In the genomic region with DNA sequence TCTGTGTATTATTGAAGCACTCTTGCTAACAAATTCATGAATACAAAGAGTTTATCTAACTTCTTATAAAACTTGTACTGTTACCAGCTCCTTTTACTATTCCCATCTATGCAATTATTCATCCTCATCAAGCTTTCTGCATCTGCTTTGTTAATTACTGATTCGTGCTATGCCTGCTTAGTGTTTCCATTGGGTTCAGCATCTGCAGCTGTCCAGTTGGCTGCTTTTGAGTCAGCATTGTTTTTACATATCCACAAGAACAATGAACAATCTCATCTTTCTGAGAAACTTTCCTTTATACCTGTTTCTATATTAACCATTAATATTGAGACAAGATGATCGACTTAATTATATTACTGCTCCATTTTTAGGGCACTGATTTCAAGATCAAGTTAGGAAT, we compare ENCODE assay signal across 28 cellular contexts.
"Had no signal": no experiment of that assay in that cellular context is flagged by ENCODE, and none has a peak within 500 bp of the region (broad histone marks: within the 10 kb centered on the region; RNA-seq: fewer than 3 reads in every experiment).

No MANE protein-coding gene starts in this region.

- H3K27ac ChIP-seq: PC-9, SK-N-MC had no signal

- DNase-seq: activated B cell treated with CpG ODN at 0.5 μM for 24 hours; activated CD4-positive, alpha-beta memory T cell treated with anti-CD3 and anti-CD28 coated beads for 36 hours; activated CD4-positive, alpha-beta T cell treated with anti-CD3 and anti-CD28 coated beads for 1 hour; activated CD4-positive, alpha-beta T cell treated with anti-CD3 and anti-CD28 coated beads, Interleukin-2, amount 10 ng/mL, durations not matched to agents 7 days and 5 days; activated CD8-positive, alpha-beta memory T cell treated with anti-CD3 and anti-CD28 coated beads for 24 hours; activated effector memory CD4-positive, alpha-beta T cell treated with anti-CD3 and anti-CD28 coated beads, Interleukin-2, amount 50 U/mL, for 16 hours; activated naive CD4-positive, alpha-beta T cell treated with Interleukin-2 at 50 U/mL for 16 hours; activated naive CD8-positive, alpha-beta T cell treated with anti-CD3 and anti-CD28 coated beads, Interleukin-2, amount 50 U/mL, for 24 hours; activated T-cell treated with anti-CD3 and anti-CD28 coated beads, Interleukin-2, amount 50 U/mL, for 4 hours; amniotic stem cell; Karpas-422; NCI-H1105 treated with DMSO at 0.1 percent for 48 hours; NCI-H1436 treated with DMSO at 0.1 percent for 48 hours; NCI-H187 treated with DMSO at 0.1 percent for 48 hours; NCI-H2081 treated with DMSO at 0.1 percent for 48 hours; NCI-H2227 treated with DMSO at 0.1 percent for 48 hours; NCI-H446 treated with DMSO at 0.1 percent for 48 hours; NCI-H524 treated with DMSO at 0.1 percent for 48 hours; NCI-H774; NK-92 treated with Interleukin-12 subunit alpha and Interleukin-12 subunit beta, amount 100 ng/mL, for 24 hours; PC-9; T-cell; T-helper 2 cell; T1000 had no signal

- H3K27ac Mint-ChIP-seq: activated B cell treated with CpG ODN at 0.5 μM for 24 hours; activated CD4-positive, alpha-beta memory T cell treated with anti-CD3 and anti-CD28 coated beads for 36 hours; activated CD4-positive, alpha-beta T cell treated with anti-CD3 and anti-CD28 coated beads, Interleukin-2, amount 10 ng/mL, durations not matched to agents 7 days and 5 days; activated naive CD4-positive, alpha-beta T cell treated with anti-CD3 and anti-CD28 coated beads, Interleukin-2, amount 50 U/mL, for 72 hours; activated naive CD8-positive, alpha-beta T cell treated with anti-CD3 and anti-CD28 coated beads, Interleukin-2, amount 50 U/mL, for 24 hours; T-cell had no signal

- H3K4me3 ChIP-seq: K562, PC-9, SK-N-MC had no signal

- H3K4me2 ChIP-seq: PC-9 had no signal

- H3K36me3 Mint-ChIP-seq: activated CD4-positive, alpha-beta memory T cell treated with anti-CD3 and anti-CD28 coated beads for 36 hours; activated naive CD4-positive, alpha-beta T cell treated with anti-CD3 and anti-CD28 coated beads, Interleukin-2, amount 50 U/mL, for 72 hours; brain; T-cell had no signal

- H3K9me3 Mint-ChIP-seq: activated B cell treated with CpG ODN at 0.5 μM for 24 hours; activated CD4-positive, alpha-beta memory T cell treated with anti-CD3 and anti-CD28 coated beads for 36 hours; activated CD4-positive, alpha-beta T cell treated with anti-CD3 and anti-CD28 coated beads, Interleukin-2, amount 10 ng/mL, durations not matched to agents 7 days and 5 days; activated naive CD4-positive, alpha-beta T cell treated with anti-CD3 and anti-CD28 coated beads, Interleukin-2, amount 50 U/mL, for 72 hours; activated naive CD8-positive, alpha-beta T cell treated with anti-CD3 and anti-CD28 coated beads, Interleukin-2, amount 50 U/mL, for 24 hours; activated T-cell treated with anti-CD3 and anti-CD28 coated beads, Interleukin-2, amount 50 U/mL, for 4 hours; T-cell had no signal

- H2AFZ ChIP-seq: PC-9 had no signal

- H3K4me3 Mint-ChIP-seq: activated B cell treated with CpG ODN at 0.5 μM for 24 hours; activated CD4-positive, alpha-beta memory T cell treated with anti-CD3 and anti-CD28 coated beads for 36 hours; activated CD4-positive, alpha-beta T cell treated with anti-CD3 and anti-CD28 coated beads, Interleukin-2, amount 10 ng/mL, durations not matched to agents 7 days and 5 days; activated naive CD8-positive, alpha-beta T cell treated with anti-CD3 and anti-CD28 coated beads, Interleukin-2, amount 50 U/mL, for 24 hours; activated T-cell treated with anti-CD3 and anti-CD28 coated beads, Interleukin-2, amount 50 U/mL, for 4 hours; T-cell had no signal
